ENCODE assay signal across 26 cellular contexts in genomic region chr6:155795173-155795796, GRCh38.
A peak's percentile ranks its signal among the peaks of the same experiment; 100 is the strongest.
DNase-seq lines count a peak whose midpoint lies in the region; ATAC-seq, FAIRE-seq and TF ChIP-seq lines count a peak whose summit lies in the region.
"Had no signal": no experiment of that assay in that cellular context is flagged by ENCODE, and none has a peak within 500 bp of the region (broad histone marks: within the 10 kb centered on the region; RNA-seq: fewer than 3 reads in every experiment).

No MANE protein-coding gene starts in this region.

- no peak for DNase-seq in HepG2 (ENCODE audit: low spot score)
- no peak for DNase-seq in right lobe of liver
- DNase-seq in RPMI7951 (ENCODE audit: low read depth), result peak; percentile 63
- DNase-seq in glomerular visceral epithelial cell (ENCODE audit: extremely low spot score), result peak; percentile 80
- DNase-seq in SJCRH30, result no peak
- DNase-seq in stimulated activated CD4-positive, alpha-beta T cell treated with anti-CD3 and anti-CD28 coated beads, Interleukin-1b, Interleukin-23, amount 100 ng/mL, for 48 hours, result no peak
- no peak for DNase-seq in activated CD8-positive, alpha-beta T cell treated with anti-CD3 and anti-CD28 coated beads for 36 hours
- DNase-seq: activated CD4-positive, alpha-beta memory T cell treated with anti-CD3 and anti-CD28 coated beads, Interleukin-2, amount 10 ng/mL, durations not matched to agents 7 days and 5 days; activated effector memory CD4-positive, alpha-beta T cell treated with Interleukin-2 at 50 U/mL for 16 hours; DMS79; gastrocnemius medialis; hippocampal formation; NCI-H2081 treated with DMSO at 0.1 percent for 48 hours; NCI-H446; Right ventricle myocardium superior; stimulated activated naive CD8-positive, alpha-beta T cell treated with anti-CD3 and anti-CD28 coated beads, Interleukin-15, amount 100 ng/mL, for 72 hours; T-helper 1 cell; thyroid gland had no signal

- no peak overlapping the region for H3K4me3 Mint-ChIP-seq in activated CD8-positive, alpha-beta T cell treated with anti-CD3 and anti-CD28 coated beads for 36 hours
- H3K4me3 Mint-ChIP-seq: activated CD4-positive, alpha-beta memory T cell treated with anti-CD3 and anti-CD28 coated beads, Interleukin-2, amount 10 ng/mL, durations not matched to agents 7 days and 5 days; B cell; brain; nephron; stimulated activated naive CD8-positive, alpha-beta T cell treated with anti-CD3 and anti-CD28 coated beads, Interleukin-15, amount 100 ng/mL, for 72 hours had no signal

- H3K4me1 Mint-ChIP-seq in activated CD8-positive, alpha-beta T cell treated with anti-CD3 and anti-CD28 coated beads for 36 hours (ENCODE audit: low read depth), result no peaks in the 10 kb centered on the region
- H3K4me1 Mint-ChIP-seq: activated CD4-positive, alpha-beta memory T cell treated with anti-CD3 and anti-CD28 coated beads, Interleukin-2, amount 10 ng/mL, durations not matched to agents 7 days and 5 days; B cell; brain; nephron; stimulated activated naive CD8-positive, alpha-beta T cell treated with anti-CD3 and anti-CD28 coated beads, Interleukin-15, amount 100 ng/mL, for 72 hours had no signal

- H2AFZ ChIP-seq in HepG2 (ENCODE audit: low read length), result no peak overlapping the region

- TF ChIP-seq RAD21 in HepG2 (CRISPR knock-in tag; IDR thresholded peaks at IDR 0.05), result no peak

- H3K4me1 ChIP-seq in HepG2 (ENCODE audit: insufficient read depth, low read length) (no peaks in the 10 kb centered on the region), right lobe of liver (no peaks in the 10 kb centered on the region), SJCRH30 (no peaks in the 10 kb centered on the region)
- H3K4me1 ChIP-seq: gastrocnemius medialis, thyroid gland had no signal

- TF ChIP-seq CTCF in HepG2 (CRISPR knock-in tag; IDR thresholded peaks at IDR 0.05) (no peak), right lobe of liver (IDR thresholded peaks at IDR 0.05) (no peak)
- TF ChIP-seq CTCF in activated CD8-positive, alpha-beta T cell treated with anti-CD3 and anti-CD28 coated beads for 36 hours (IDR thresholded peaks at IDR 0.05), result no peak

- no peak overlapping the region for H3K4me2 ChIP-seq in HepG2 (ENCODE audit: low read depth, low read length)

- no peaks in the 10 kb centered on the region for H3K27me3 Mint-ChIP-seq in activated CD8-positive, alpha-beta T cell treated with anti-CD3 and anti-CD28 coated beads for 36 hours
- H3K27me3 Mint-ChIP-seq: activated CD4-positive, alpha-beta memory T cell treated with anti-CD3 and anti-CD28 coated beads, Interleukin-2, amount 10 ng/mL, durations not matched to agents 7 days and 5 days had no signal

- H3K27ac ChIP-seq in HepG2 (ENCODE audit: extremely low read length, insufficient read depth, low read length) (no peak overlapping the region), right lobe of liver (no peak overlapping the region), SJCRH30 (no peak overlapping the region)
- H3K27ac ChIP-seq: 22Rv1, gastrocnemius medialis, thyroid gland had no signal

- FAIRE-seq in HepG2 (lab: Jason Lieb, UNC), result no peak
- FAIRE-seq: GM12878 had no signal

- POLR2A ChIA-PET in HepG2 (lab: Yijun Ruan, JAX), result no interaction called here
- POLR2A ChIA-PET in activated CD8-positive, alpha-beta T cell treated with anti-CD3 and anti-CD28 coated beads for 36 hours (lab: Charles Lee), result no interaction called here

- CTCF ChIA-PET in HepG2 (lab: Yijun Ruan, JAX; ENCODE audit: low intra/inter-chr PET ratio, low total read pairs), result no interaction called here
- CTCF ChIA-PET in activated CD8-positive, alpha-beta T cell treated with anti-CD3 and anti-CD28 coated beads for 36 hours (lab: Charles Lee), result no interaction called here

- H3K79me2 ChIP-seq in HepG2 (ENCODE audit: insufficient read depth, low read length), result no peaks in the 10 kb centered on the region

- ATAC-seq in HepG2 (no peak), right lobe of liver (no peak), HG02798 (IDR thresholded peaks at IDR 0.05; ENCODE audit: poor library complexity, unreplicated experiment) (no peak)
- no peak for ATAC-seq in activated CD8-positive, alpha-beta T cell treated with anti-CD3 and anti-CD28 coated beads for 36 hours
- ATAC-seq: activated CD4-positive, CD25-positive, alpha-beta regulatory T cell treated with anti-CD3 and anti-CD28 coated beads, Interleukin-2, amount 50 U/mL, for 24 hours; gastrocnemius medialis; GM12878; sciatic nerve; stimulated activated naive CD8-positive, alpha-beta T cell treated with anti-CD3 and anti-CD28 coated beads, Interleukin-15, amount 100 ng/mL, for 72 hours had no signal

- H3K36me3 ChIP-seq in HepG2 (replicated peaks in 1 of 2; ENCODE audit: control insufficient read depth in 1 of 2, insufficient read depth in 2 of 2, low read length in 2 of 2) (no peaks in the 10 kb centered on the region), right lobe of liver (no peaks in the 10 kb centered on the region), SJCRH30 (no peaks in the 10 kb centered on the region)
- H3K36me3 ChIP-seq: gastrocnemius medialis, thyroid gland had no signal

- no peaks in the 10 kb centered on the region for H4K20me1 ChIP-seq in HepG2 (ENCODE audit: insufficient read depth, low read length)

- BruUV-seq in HepG2 (replicated peaks; lab: Mats Ljungman, UMichigan), result no TSS peak

- H3K4me3 ChIP-seq in HepG2 (replicated peaks in 1 of 3; ENCODE audit: insufficient read depth in 1 of 3, low read depth in 2 of 3, low read length in 3 of 3) (no peak overlapping the region), right lobe of liver (no peak overlapping the region), SJCRH30 (no peak overlapping the region)
- H3K4me3 ChIP-seq: gastrocnemius medialis, GM12878, thyroid gland had no signal

- intact Hi-C loops in HepG2 (cut with micrococcal nuclease; ENCODE audit: unreplicated experiment), result no loop called here
- intact Hi-C loops in right lobe of liver (cut with DNase I), result no loop called here
- intact Hi-C loops in activated CD8-positive, alpha-beta T cell treated with anti-CD3 and anti-CD28 coated beads for 36 hours (cut with micrococcal nuclease), result no loop called here

- H3K9me3 ChIP-seq in HepG2 (ENCODE audit: low read length), result no peaks in the 10 kb centered on the region
- H3K9me3 ChIP-seq in right lobe of liver, result no peaks in the 10 kb centered on the region
- no peaks in the 10 kb centered on the region for H3K9me3 ChIP-seq in SJCRH30 (replicated peaks)
- H3K9me3 ChIP-seq: gastrocnemius medialis, thyroid gland had no signal

- no peak overlapping the region for H3K9ac ChIP-seq in HepG2 (ENCODE audit: insufficient read depth, low read depth, low read length)

- peaks cover 0 to 11% of the 10 kb centered on the region in 2 experiments; a peak in 2 of 5 replicates for H3K27me3 ChIP-seq in HepG2 (ENCODE audit: control insufficient read depth in 1 of 2, insufficient read depth in 2 of 2, low read length in 2 of 2)
- H3K27me3 ChIP-seq in right lobe of liver, result no peaks in the 10 kb centered on the region
- no peaks in the 10 kb centered on the region for H3K27me3 ChIP-seq in SJCRH30
- H3K27me3 ChIP-seq: gastrocnemius medialis, thyroid gland had no signal

- TF ChIP-seq POLR2A in HepG2 (IDR thresholded peaks at IDR 0.05; ENCODE audit: insufficient read depth in 1 of 2, low read depth in 2 of 2, low read length in 2 of 2), result no peak
- TF ChIP-seq POLR2A in right lobe of liver (IDR thresholded peaks at IDR 0.05), result no peak

- no peaks in the 10 kb centered on the region for H3K36me3 Mint-ChIP-seq in activated CD8-positive, alpha-beta T cell treated with anti-CD3 and anti-CD28 coated beads for 36 hours (ENCODE audit: low read depth)
- H3K36me3 Mint-ChIP-seq: brain had no signal

- H3K27ac Mint-ChIP-seq in activated CD8-positive, alpha-beta T cell treated with anti-CD3 and anti-CD28 coated beads for 36 hours, result no peak overlapping the region
- H3K27ac Mint-ChIP-seq: activated CD4-positive, alpha-beta memory T cell treated with anti-CD3 and anti-CD28 coated beads, Interleukin-2, amount 10 ng/mL, durations not matched to agents 7 days and 5 days; B cell; brain; nephron had no signal

- H3K9me3 Mint-ChIP-seq in activated CD8-positive, alpha-beta T cell treated with anti-CD3 and anti-CD28 coated beads for 36 hours, result no peaks in the 10 kb centered on the region
- H3K9me3 Mint-ChIP-seq: activated CD4-positive, alpha-beta memory T cell treated with anti-CD3 and anti-CD28 coated beads, Interleukin-2, amount 10 ng/mL, durations not matched to agents 7 days and 5 days had no signal

- no peak for TF ChIP-seq EP300 in HepG2 (IDR thresholded peaks at IDR 0.05; ENCODE audit: low read depth in 2 of 2, low read length in 2 of 2)
- no peak for TF ChIP-seq EP300 in HepG2 (CRISPR knock-in tag; IDR thresholded peaks at IDR 0.05; ENCODE audit: borderline replicate concordance)

- in situ Hi-C loops in HepG2 (cut with HindIII; ENCODE audit: extremely low pct_ligation_motif_present, low pct_unique_long_range_greater_than_20kb), result no loop called here

- WGBS in HepG2 (ENCODE audit: low lambda C conversion rate), result 23% methylated on average over 8 of the region's 8 CpGs
- 38% methylated on average over 8 of the region's 8 CpGs for WGBS in right lobe of liver (ENCODE audit: insufficient coverage, low coverage, low lambda C conversion rate, missing lambda C conversion rate)

TF ChIP-seq in HepG2, 621 proteins besides CTCF, POLR2A, EP300 and RAD21:
- TF ChIP-seq NR0B2 (CRISPR knock-in tag; IDR thresholded peaks at IDR 0.05) (no peak), CREB1 (IDR thresholded peaks at IDR 0.05) (peak; percentile 61; the same call in 1 of the 2 replicates), CREB1 (CRISPR knock-in tag; IDR thresholded peaks at IDR 0.05) (no peak), ATF7 (IDR thresholded peaks at IDR 0.05) (peak; percentile 86), ATF7 (CRISPR knock-in tag; IDR thresholded peaks at IDR 0.05) (no peak)

Comparison
In these comparisons a context has a peak if more than half of its experiments do, and no peak if none do; other contexts are left out.
1. DNase-seq: peak in RPMI7951 (single experiment) and glomerular visceral epithelial cell (single experiment); none in HepG2 (single experiment), right lobe of liver (0 of 3), SJCRH30 (0 of 2), stimulated activated CD4-positive, alpha-beta T cell treated with anti-CD3 and anti-CD28 coated beads, Interleukin-1b, Interleukin-23, amount 100 ng/mL, for 48 hours (single experiment) and activated CD8-positive, alpha-beta T cell treated with anti-CD3 and anti-CD28 coated beads for 36 hours (single experiment).